Comparison of ENCODE assay signal across 30 cellular contexts in the genomic region with DNA sequence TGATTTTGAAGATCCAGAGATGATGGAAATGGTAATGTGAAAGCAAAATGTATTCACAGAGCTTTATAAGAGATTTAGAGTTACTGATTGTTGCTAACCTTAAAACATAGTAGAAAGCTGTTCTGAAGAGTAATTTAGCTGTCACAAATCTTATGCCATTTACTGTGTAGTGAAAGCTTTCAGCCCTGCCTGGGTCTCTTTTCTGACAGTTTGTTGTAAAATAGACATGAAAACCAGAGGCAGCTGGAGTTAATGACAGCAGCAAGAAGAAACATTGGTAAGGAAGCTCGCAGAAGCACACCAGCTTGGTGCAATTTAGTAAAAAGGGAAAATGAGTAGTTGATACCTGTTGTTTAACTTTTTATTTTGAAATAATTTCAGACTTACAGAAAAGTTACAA.
"Had no signal": no experiment of that assay in that cellular context is flagged by ENCODE, and none has a peak within 500 bp of the region (broad histone marks: within the 10 kb centered on the region; RNA-seq: fewer than 3 reads in every experiment).

No MANE protein-coding gene starts in this region.

- H3K4me3 ChIP-seq: neural progenitor cell, ovary, psoas muscle, skin epidermis, smooth muscle cell, spleen, thoracic aorta, thyroid gland, tibial nerve, upper lobe of left lung, vagina had no signal

- H2AFZ ChIP-seq: neural progenitor cell, parathyroid adenoma had no signal

- H3K9me3 ChIP-seq: ovary, psoas muscle, spleen, thoracic aorta, thyroid gland, tibial nerve, upper lobe of left lung, vagina had no signal

- FAIRE-seq: urothelium cell line had no signal

- H3K36me3 ChIP-seq: ovary had no signal

- H3K9ac ChIP-seq: neural progenitor cell, parathyroid adenoma had no signal

- DNase-seq: naive thymus-derived CD4-positive, alpha-beta T cell; natural killer cell; occipital lobe; ovary; posterior cingulate gyrus; psoas muscle; right cardiac atrium; spleen; stimulated activated CD4-positive, alpha-beta T cell treated with anti-CD3 and anti-CD28 coated beads, Interleukin-12 subunit alpha, Interleukin-12 subunit beta, amount 100 ng/mL, for 4 hours; stimulated activated CD4-positive, alpha-beta T cell treated with anti-CD3 and anti-CD28 coated beads, Interleukin-1b, Interleukin-23, amount 100 ng/mL, for 48 hours; stimulated activated CD4-positive, alpha-beta T cell treated with anti-CD3 and anti-CD28 coated beads, Interleukin-4, amount 100 ng/mL, for 1 hour; stimulated activated CD4-positive, alpha-beta T cell treated with anti-CD3 and anti-CD28 coated beads, Interleukin-4, amount 100 ng/mL, for 4 hours; stimulated activated CD8-positive, alpha-beta memory T cell treated with anti-CD3 and anti-CD28 coated beads, Interleukin-4, amount 100 ng/mL, for 48 hours; stimulated activated naive CD4-positive, alpha-beta T cell; stimulated activated naive CD8-positive, alpha-beta T cell treated with anti-CD3 and anti-CD28 coated beads, Interleukin-15, amount 100 ng/mL, for 72 hours; stimulated activated naive CD8-positive, alpha-beta T cell treated with anti-CD3 and anti-CD28 coated beads, Interleukin-15, Interleukin-2, amounts not matched to agents 100 U/mL and 50 U/mL, for 24 hours; thyroid gland; trophoblast cell; upper lobe of left lung had no signal

- H3K4me3 Mint-ChIP-seq: naive thymus-derived CD4-positive, alpha-beta T cell; natural killer cell; nephron; neural progenitor cell; stimulated activated memory B cell treated with anti-CD40 and anti-IgM and Interleukin-4, amounts not matched to agents 10 μg/mL and 1 μg/mL and 100 μg/mL, for 72 hours; stimulated activated naive CD8-positive, alpha-beta T cell treated with anti-CD3 and anti-CD28 coated beads, Interleukin-15, amount 100 ng/mL, for 72 hours had no signal

- H3K4me1 Mint-ChIP-seq: neural progenitor cell had no signal

- H3K27ac Mint-ChIP-seq: natural killer cell; nephron; neural progenitor cell; progenitor cell of endocrine pancreas; stimulated activated memory B cell treated with anti-CD40 and anti-IgM and Interleukin-4, amounts not matched to agents 10 μg/mL and 1 μg/mL and 100 μg/mL, for 72 hours had no signal

- H3K4me1 ChIP-seq: neural progenitor cell, thyroid gland had no signal

- H3K27ac ChIP-seq: neural progenitor cell, ovary, parathyroid adenoma, psoas muscle, skin epidermis, spleen, thoracic aorta, thyroid gland, tibial nerve, upper lobe of left lung, vagina had no signal

- ATAC-seq: naive thymus-derived CD4-positive, alpha-beta T cell; natural killer cell; psoas muscle; right cardiac atrium; stimulated activated memory B cell treated with anti-CD40 and anti-IgM and Interleukin-4, amounts not matched to agents 10 μg/mL and 1 μg/mL and 100 μg/mL, for 72 hours; stimulated activated naive CD8-positive, alpha-beta T cell treated with anti-CD3 and anti-CD28 coated beads, Interleukin-15, amount 100 ng/mL, for 72 hours; stimulated activated naive CD8-positive, alpha-beta T cell treated with anti-CD3 and anti-CD28 coated beads, Interleukin-15, Interleukin-2, amounts not matched to agents 100 U/mL and 50 U/mL, for 24 hours had no signal

- H3K4me2 ChIP-seq: neural progenitor cell, smooth muscle cell had no signal

- H3K9me3 Mint-ChIP-seq: naive thymus-derived CD4-positive, alpha-beta T cell; natural killer cell; nephron; neural progenitor cell; stimulated activated memory B cell treated with anti-CD40 and anti-IgM and Interleukin-4, amounts not matched to agents 10 μg/mL and 1 μg/mL and 100 μg/mL, for 72 hours; stimulated activated naive CD8-positive, alpha-beta T cell treated with anti-CD3 and anti-CD28 coated beads, Interleukin-15, amount 100 ng/mL, for 72 hours had no signal

- H3K27me3 ChIP-seq: neural progenitor cell, ovary, spleen, thyroid gland, tibial nerve, upper lobe of left lung, vagina had no signal

- H3K27me3 Mint-ChIP-seq: naive thymus-derived CD4-positive, alpha-beta T cell; progenitor cell of endocrine pancreas; stimulated activated memory B cell treated with anti-CD40 and anti-IgM and Interleukin-4, amounts not matched to agents 10 μg/mL and 1 μg/mL and 100 μg/mL, for 72 hours; stimulated activated naive CD8-positive, alpha-beta T cell treated with anti-CD3 and anti-CD28 coated beads, Interleukin-15, amount 100 ng/mL, for 72 hours had no signal
